Comparison of ENCODE assay signal across 1 cellular context in the genomic region with DNA sequence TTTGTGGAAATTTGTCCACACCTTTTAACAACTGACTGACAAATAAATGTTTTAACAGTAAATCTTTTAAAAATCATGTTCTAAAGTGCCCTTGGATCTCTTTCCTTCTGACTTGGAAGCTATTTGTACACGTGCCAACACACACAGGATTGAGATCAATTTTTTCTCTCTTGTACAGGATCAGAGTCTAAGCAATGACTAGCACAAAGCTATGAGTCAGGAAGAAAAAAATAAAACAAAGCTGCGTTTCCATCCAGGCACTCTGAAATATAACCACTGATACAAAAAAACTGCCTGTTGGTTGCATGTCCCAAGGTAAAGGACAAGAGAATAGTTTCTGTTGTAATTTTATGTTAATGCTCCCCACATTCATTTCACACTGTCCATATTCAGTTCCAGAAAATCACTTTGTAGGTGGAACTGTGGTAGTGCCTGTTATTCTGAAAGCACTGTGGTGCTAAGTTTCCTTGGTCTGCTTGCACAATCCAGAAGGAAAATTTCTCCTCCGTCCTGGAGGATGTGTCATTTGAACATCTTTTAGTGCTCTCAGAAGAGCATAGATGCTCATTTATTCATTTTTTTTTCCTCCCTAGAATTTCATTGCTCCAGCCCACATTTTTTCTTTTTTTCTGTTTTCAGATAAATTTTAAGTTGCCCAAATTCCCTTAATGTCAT.
TF ChIP-seq lines count a peak whose summit lies in the region.

No MANE protein-coding gene starts in this region.

TF ChIP-seq in WTC11, 78 proteins besides CTCF, POLR2A, EP300 and RAD21 (continued from another document):
- TF ChIP-seq, protein P1, sequence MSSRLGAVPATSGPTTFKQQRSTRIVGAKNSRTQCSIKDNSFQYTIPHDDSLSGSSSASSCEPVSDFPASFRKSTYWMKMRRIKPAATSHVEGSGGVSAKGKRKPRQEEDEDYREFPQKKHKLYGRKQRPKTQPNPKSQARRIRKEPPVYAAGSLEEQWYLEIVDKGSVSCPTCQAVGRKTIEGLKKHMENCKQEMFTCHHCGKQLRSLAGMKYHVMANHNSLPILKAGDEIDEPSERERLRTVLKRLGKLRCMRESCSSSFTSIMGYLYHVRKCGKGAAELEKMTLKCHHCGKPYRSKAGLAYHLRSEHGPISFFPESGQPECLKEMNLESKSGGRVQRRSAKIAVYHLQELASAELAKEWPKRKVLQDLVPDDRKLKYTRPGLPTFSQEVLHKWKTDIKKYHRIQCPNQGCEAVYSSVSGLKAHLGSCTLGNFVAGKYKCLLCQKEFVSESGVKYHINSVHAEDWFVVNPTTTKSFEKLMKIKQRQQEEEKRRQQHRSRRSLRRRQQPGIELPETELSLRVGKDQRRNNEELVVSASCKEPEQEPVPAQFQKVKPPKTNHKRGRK (CRISPR knock-in tag; IDR thresholded peaks at IDR 0.05; ENCODE audit: borderline replicate concordance), result no peak
- no peak for TF ChIP-seq ESRRA (CRISPR knock-in tag; IDR thresholded peaks at IDR 0.05; ENCODE audit: borderline replicate concordance)
- TF ChIP-seq OVOL2 (CRISPR knock-in tag; IDR thresholded peaks at IDR 0.05; ENCODE audit: borderline replicate concordance), result no peak
